In the genomic region with DNA sequence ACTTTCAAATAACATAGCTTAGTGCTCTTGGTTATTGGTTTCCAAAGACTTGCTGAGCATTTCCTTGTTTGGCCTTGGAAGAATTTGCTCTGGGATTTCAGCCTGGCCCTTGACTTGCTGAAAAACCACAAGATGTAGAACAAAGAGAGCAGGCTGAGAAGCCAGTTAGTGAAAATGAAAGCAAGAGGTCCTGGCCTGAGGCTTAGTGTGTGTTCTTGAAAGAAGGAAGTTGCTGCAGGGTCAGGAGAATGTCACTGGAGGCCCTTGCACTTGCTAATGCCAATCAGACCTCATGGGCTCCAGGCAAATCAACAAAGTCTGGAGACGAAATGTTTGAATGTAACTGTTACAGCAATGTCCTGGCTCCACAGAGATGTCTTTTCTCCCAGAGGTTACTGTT, we compare ENCODE assay signal across 8 cellular contexts.
A peak's percentile ranks its signal among the peaks of the same experiment; 100 is the strongest.
DNase-seq lines count a peak whose midpoint lies in the region; ATAC-seq and TF ChIP-seq lines count a peak whose summit lies in the region.

No MANE protein-coding gene starts in this region.

- peak overlapping the region in 5 of 7 donors; percentile 9 to 42 (median 22) for H3K27ac Mint-ChIP-seq in CD4-positive, alpha-beta memory T cell
- H3K27ac Mint-ChIP-seq in T-helper 2 cell treated with Interferon-gamma antibody and Interleukin-4, amounts not matched to agents 5 μg/mL and 100 μg/mL, for 36 hours, result peak overlapping the region; percentile 5

- intact Hi-C loops in CD4-positive, alpha-beta memory T cell (cut with micrococcal nuclease), result no loop called here

- H3K9me3 Mint-ChIP-seq in CD4-positive, alpha-beta memory T cell, result peaks cover 0 to 1% (median 0%) of the 10 kb centered on the region in 8 donors
- no peaks in the 10 kb centered on the region for H3K9me3 Mint-ChIP-seq in T-helper 2 cell treated with Interferon-gamma antibody and Interleukin-4, amounts not matched to agents 5 μg/mL and 100 μg/mL, for 36 hours

- TF ChIP-seq CTCF in foreskin fibroblast (IDR thresholded peaks at IDR 0.05; ENCODE audit: low read depth, low read length) (no peak), osteoblast (IDR thresholded peaks at IDR 0.05; ENCODE audit: extremely low read depth, low read depth, low read length) (no peak)

- POLR2A ChIA-PET in CD4-positive, alpha-beta memory T cell (lab: Charles Lee; ENCODE audit: partially characterized antibody), result no interaction called here

- no peaks in the 10 kb centered on the region for H3K36me3 ChIP-seq in CD4-positive, alpha-beta memory T cell (ENCODE audit: insufficient read depth, low read length)
- H3K36me3 ChIP-seq in osteoblast (ENCODE audit: insufficient read depth, low read length), result no peaks in the 10 kb centered on the region

- H4K20me1 ChIP-seq in osteoblast (ENCODE audit: insufficient read depth, low read length), result no peaks in the 10 kb centered on the region

- peak overlapping the region in 2 of 8 donors; percentile 27 to 71 for H3K4me3 Mint-ChIP-seq in CD4-positive, alpha-beta memory T cell
- H3K4me3 Mint-ChIP-seq in T-helper 2 cell treated with Interferon-gamma antibody and Interleukin-4, amounts not matched to agents 5 μg/mL and 100 μg/mL, for 36 hours, result peak overlapping the region; percentile 31

- peaks cover 8% of the 10 kb centered on the region for H3K4me1 ChIP-seq in CD4-positive, alpha-beta memory T cell (ENCODE audit: insufficient read depth, low read length)
- H3K4me1 ChIP-seq in osteoblast (ENCODE audit: insufficient read depth, low read length), result peaks cover 43% of the 10 kb centered on the region

- H3K4me2 ChIP-seq in osteoblast (ENCODE audit: insufficient read depth, low read length), result peak overlapping the region; percentile 73

- no peaks in the 10 kb centered on the region for H3K9me3 ChIP-seq in CD4-positive, alpha-beta memory T cell (ENCODE audit: control insufficient read depth in 1 of 2, low read length in 2 of 2)
- no peaks in the 10 kb centered on the region for H3K9me3 ChIP-seq in osteoblast (ENCODE audit: low read depth, low read length)

- no peak overlapping the region for H3K27ac ChIP-seq in CD4-positive, alpha-beta memory T cell (ENCODE audit: low read depth, low read length)
- peak overlapping the region; percentile 67 for H3K27ac ChIP-seq in osteoblast (ENCODE audit: low read depth, low read length)

- no peaks in the 10 kb centered on the region for H3K27me3 ChIP-seq in CD4-positive, alpha-beta memory T cell (ENCODE audit: insufficient read depth, low read length)
- H3K27me3 ChIP-seq in osteoblast (ENCODE audit: insufficient read depth, low read length), result no peaks in the 10 kb centered on the region

- CTCF ChIA-PET in CD4-positive, alpha-beta memory T cell (lab: Charles Lee; ENCODE audit: partially characterized antibody), result interaction anchor here (1.1 to 1.4 kb wide), 2 partner anchors 15 to 73 kb away, joined by 3 read pairs; no protein-coding TSS in a partner anchor

- peak overlapping the region; percentile 71 for H2AFZ ChIP-seq in osteoblast (ENCODE audit: low read length)

- DNase-seq in CD4-positive, alpha-beta memory T cell, result peak in 2 of 5 donors; percentile 5 to 11
- DNase-seq in T-helper 2 cell treated with Interferon-gamma antibody and Interleukin-4, amounts not matched to agents 5 μg/mL and 100 μg/mL, for 36 hours (ENCODE audit: low spot score), result no peak
- DNase-seq in foreskin fibroblast, result peak; percentile 81 to 89
- DNase-seq in osteoblast (ENCODE audit: insufficient read length, low spot score, missing footprints), result peak; percentile 70
- DNase-seq in DMS 273 (lab: John Stamatoyannopoulos, UW; ENCODE audit: unreplicated experiment), result no peak
- no peak for DNase-seq in occipital lobe (lab: John Stamatoyannopoulos, UW)

- ATAC-seq in GM19438 (IDR thresholded peaks at IDR 0.05; ENCODE audit: low read depth, unreplicated experiment) (peak; percentile 99), HG03432 (IDR thresholded peaks at IDR 0.05; ENCODE audit: unreplicated experiment) (peak; percentile 100)

- H3K36me3 Mint-ChIP-seq in CD4-positive, alpha-beta memory T cell, result no peaks in the 10 kb centered on the region
- peaks cover 4% of the 10 kb centered on the region for H3K36me3 Mint-ChIP-seq in T-helper 2 cell treated with Interferon-gamma antibody and Interleukin-4, amounts not matched to agents 5 μg/mL and 100 μg/mL, for 36 hours (ENCODE audit: low read depth)

- peaks cover 6 to 9% (median 7%) of the 10 kb centered on the region in 4 donors for H3K4me1 Mint-ChIP-seq in CD4-positive, alpha-beta memory T cell
- H3K4me1 Mint-ChIP-seq in T-helper 2 cell treated with Interferon-gamma antibody and Interleukin-4, amounts not matched to agents 5 μg/mL and 100 μg/mL, for 36 hours (ENCODE audit: low read depth), result peaks cover 8% of the 10 kb centered on the region

- no peak overlapping the region for H3K4me3 ChIP-seq in CD4-positive, alpha-beta memory T cell (ENCODE audit: low read length in 2 of 2)
- H3K4me3 ChIP-seq in foreskin fibroblast (ENCODE audit: low read depth in 1 of 2, low read length in 2 of 2) (peak overlapping the region in 1 of 2 donors; percentile 2), osteoblast (ENCODE audit: insufficient read depth, low read length) (peak overlapping the region; percentile 20)

- H3K79me2 ChIP-seq in osteoblast (ENCODE audit: insufficient read depth, low read length), result no peaks in the 10 kb centered on the region

- H3K27me3 Mint-ChIP-seq in CD4-positive, alpha-beta memory T cell, result no peaks in the 10 kb centered on the region
- peaks cover 4% of the 10 kb centered on the region for H3K27me3 Mint-ChIP-seq in T-helper 2 cell treated with Interferon-gamma antibody and Interleukin-4, amounts not matched to agents 5 μg/mL and 100 μg/mL, for 36 hours (ENCODE audit: low read depth)

Comparison
In these comparisons a context has a peak if more than half of its experiments do, and no peak if none do; other contexts are left out.
1. DNase-seq: peak in foreskin fibroblast (2 of 2) and osteoblast (single experiment); none in T-helper 2 cell treated with Interferon-gamma antibody and Interleukin-4, amounts not matched to agents 5 μg/mL and 100 μg/mL, for 36 hours (single experiment), DMS 273 (single experiment) and occipital lobe (single experiment).